ENCODE assay signal across 10 cellular contexts in the genomic region with DNA sequence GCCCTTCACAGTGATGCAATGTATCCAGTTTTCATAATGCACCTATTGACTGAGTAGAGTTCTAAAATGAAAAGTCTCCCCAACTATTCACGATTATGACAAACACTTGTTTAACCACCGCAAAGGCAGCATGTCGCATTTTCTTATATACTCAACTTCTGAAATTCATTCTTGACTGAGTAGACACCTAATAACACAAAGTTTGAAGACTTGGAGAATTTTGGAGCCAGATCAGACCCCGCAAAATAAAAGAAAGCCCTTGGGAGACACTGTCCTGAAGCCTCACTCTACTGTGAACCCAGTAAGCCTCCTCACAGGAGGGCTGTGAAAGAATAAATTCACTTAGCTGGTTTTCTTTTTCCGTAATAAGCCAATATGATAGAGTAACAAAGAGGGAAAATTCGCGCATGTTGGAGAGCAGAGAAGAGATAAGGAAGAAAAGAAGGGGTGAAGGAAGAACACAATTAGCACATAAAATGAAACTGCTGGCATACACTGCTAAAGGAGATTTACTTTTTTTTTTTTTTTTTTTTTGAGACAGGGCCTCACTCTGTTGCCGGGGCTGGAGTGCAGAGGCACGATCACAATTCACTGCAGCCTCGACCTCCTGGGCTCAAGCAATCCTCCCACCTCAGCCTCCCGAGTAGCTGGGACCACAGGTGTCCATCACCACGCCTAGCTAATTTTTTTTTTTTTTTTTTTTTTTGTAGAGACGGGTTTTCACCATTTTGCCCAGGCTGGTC. TPM values are rescaled to one million over a fixed set of nuclear protein-coding genes. Genes with fewer than 3 reads are reported as not detected.
A peak's percentile ranks its signal among the peaks of the same experiment; 100 is the strongest.
DNase-seq lines count a peak whose midpoint lies in the region; ATAC-seq and TF ChIP-seq lines count a peak whose summit lies in the region.
"Had no signal": no experiment of that assay in that cellular context is flagged by ENCODE, and none has a peak within 500 bp of the region (broad histone marks: within the 10 kb centered on the region; RNA-seq: fewer than 3 reads in every experiment).

No MANE protein-coding gene starts in this region.

- no peaks in the 10 kb centered on the region for H3K36me3 Mint-ChIP-seq in activated naive CD4-positive, alpha-beta T cell treated with anti-CD3 and anti-CD28 coated beads, Interleukin-2, amount 10 ng/mL, durations not matched to agents 7 days and 5 days

- no peak overlapping the region for H3K27ac Mint-ChIP-seq in activated naive CD4-positive, alpha-beta T cell treated with anti-CD3 and anti-CD28 coated beads, Interleukin-2, amount 10 ng/mL, durations not matched to agents 7 days and 5 days

- H3K9ac ChIP-seq in adipocyte (ENCODE audit: low read length): peak overlapping the region; percentile 78

- no peak for TF ChIP-seq POLR2A in testis (IDR thresholded peaks at IDR 0.05)

- peaks cover 72% of the 10 kb centered on the region for H3K27me3 Mint-ChIP-seq in activated naive CD4-positive, alpha-beta T cell treated with anti-CD3 and anti-CD28 coated beads, Interleukin-2, amount 10 ng/mL, durations not matched to agents 7 days and 5 days

- H3K4me1 Mint-ChIP-seq in activated naive CD4-positive, alpha-beta T cell treated with anti-CD3 and anti-CD28 coated beads, Interleukin-2, amount 10 ng/mL, durations not matched to agents 7 days and 5 days: peaks cover 13% of the 10 kb centered on the region

- peak overlapping the region; percentile 50 for H3K4me3 Mint-ChIP-seq in activated naive CD4-positive, alpha-beta T cell treated with anti-CD3 and anti-CD28 coated beads, Interleukin-2, amount 10 ng/mL, durations not matched to agents 7 days and 5 days

- no peak for ATAC-seq in lower lobe of right lung

- DNase-seq in activated naive CD4-positive, alpha-beta T cell treated with anti-CD3 and anti-CD28 coated beads, Interleukin-2, amount 10 ng/mL, durations not matched to agents 7 days and 5 days: no peak
- DNase-seq in activated naive CD4-positive, alpha-beta T cell (lab: John Stamatoyannopoulos, UW): no peak
- DNase-seq in adipocyte (ENCODE audit: low read depth) (no peak), lower lobe of right lung (no peak), testis (no peak), SW 1271 (lab: John Stamatoyannopoulos, UW) (no peak), NCI-H146 (lab: John Stamatoyannopoulos, UW) (no peak), NCI-H524 treated with DMSO at 0.1 percent for 48 hours (lab: John Stamatoyannopoulos, UW) (no peak)
- DNase-seq: cortex of kidney, DMS79 treated with DMSO at 0.1 percent for 48 hours had no signal

- no peaks in the 10 kb centered on the region for H3K36me3 ChIP-seq in adipocyte (ENCODE audit: control insufficient read depth, insufficient read depth, low read length, severe bottlenecking)
- H3K36me3 ChIP-seq in lower lobe of right lung: no peaks in the 10 kb centered on the region
- no peaks in the 10 kb centered on the region for H3K36me3 ChIP-seq in testis (ENCODE audit: low read depth, missing control alignments)

- H3K4me1 ChIP-seq in adipocyte (ENCODE audit: control insufficient read depth, insufficient read depth, low read length) (peaks cover 5% of the 10 kb centered on the region), lower lobe of right lung (peaks cover 18% of the 10 kb centered on the region), testis (no peaks in the 10 kb centered on the region)

- H3K27me3 ChIP-seq in adipocyte (replicated peaks; ENCODE audit: control insufficient read depth, insufficient read depth, low read length) (peaks cover 8% of the 10 kb centered on the region), lower lobe of right lung (ENCODE audit: low read depth) (peaks cover 23% of the 10 kb centered on the region), testis (no peaks in the 10 kb centered on the region)

- no peak for TF ChIP-seq CTCF in lower lobe of right lung (IDR thresholded peaks at IDR 0.05)
- no peak for TF ChIP-seq CTCF in testis (IDR thresholded peaks at IDR 0.05)

- no peaks in the 10 kb centered on the region for H3K9me3 Mint-ChIP-seq in activated naive CD4-positive, alpha-beta T cell treated with anti-CD3 and anti-CD28 coated beads, Interleukin-2, amount 10 ng/mL, durations not matched to agents 7 days and 5 days

- H3K9me3 ChIP-seq in adipocyte (ENCODE audit: control insufficient read depth, low read length) (no peaks in the 10 kb centered on the region), lower lobe of right lung (no peaks in the 10 kb centered on the region), testis (no peaks in the 10 kb centered on the region)

- intact Hi-C loops in lower lobe of right lung (cut with DNase I): no loop called here
- intact Hi-C loops in testis (cut with DNase I; ENCODE audit: low total_unique reads): no loop called here

- 49 to 55% methylated on average over 13 of the region's 13 CpGs for WGBS in testis, 2 donors

- H3K27ac ChIP-seq in lower lobe of right lung (no peak overlapping the region), testis (no peak overlapping the region)

- H3K4me3 ChIP-seq in adipocyte (ENCODE audit: low read length) (peak overlapping the region; percentile 84), lower lobe of right lung (peak overlapping the region; percentile 69), testis (peak overlapping the region; percentile 63 to 66)

- CTCF ChIA-PET in activated naive CD4-positive, alpha-beta T cell treated with anti-CD3 and anti-CD28 coated beads, Interleukin-2, amount 10 ng/mL, durations not matched to agents 7 days and 5 days (lab: Charles Lee): no interaction called here

RNA-seq across cellular contexts. Expression of a gene that starts 0.5 kb away (rescaled TPM):
- total RNA-seq in lower lobe of right lung (3.2 TPM), testis (1 to 10 TPM; 5.9 to 9.6 TPM)
- polyA plus RNA-seq in testis (ENCODE audit: insufficient read depth, low read depth, low replicate concordance): 6.8 TPM

RNA-seq across cellular contexts. Expression of a gene that starts 13.5 kb away (rescaled TPM):
- 28.6 TPM for total RNA-seq in lower lobe of right lung
- 10 to 100 TPM; 33.8 to 36.3 TPM for total RNA-seq in testis
- 24.4 TPM for polyA plus RNA-seq in testis (ENCODE audit: insufficient read depth, low read depth, low replicate concordance)
